22 cellular contexts compared by ENCODE assay signal in genomic region chr12:6307521-6307920, GRCh38. TPM values are rescaled to one million over a fixed set of nuclear protein-coding genes. Genes with fewer than 3 reads are reported as not detected.
DNase-seq lines count a peak whose midpoint lies in the region; ATAC-seq, FAIRE-seq and TF ChIP-seq lines count a peak whose summit lies in the region.
"Had no signal": no experiment of that assay in that cellular context is flagged by ENCODE, and none has a peak within 500 bp of the region (broad histone marks: within the 10 kb centered on the region; RNA-seq: fewer than 3 reads in every experiment).

No MANE protein-coding gene starts in this region.

- CTCF ChIA-PET in T-cell (lab: Charles Lee): no interaction called here

- H3K9me3 Mint-ChIP-seq in T-cell: no peaks in the 10 kb centered on the region
- H3K9me3 Mint-ChIP-seq: activated CD4-positive, alpha-beta T cell treated with anti-CD3 and anti-CD28 coated beads, Interleukin-2, amount 10 ng/mL, durations not matched to agents 24 days and 14 days; HFFc6 had no signal

- no peak for TF ChIP-seq CTCF in bronchial epithelial cell (IDR thresholded peaks at IDR 0.05; ENCODE audit: insufficient read depth, low read length, severe bottlenecking)

- H3K27me3 ChIP-seq in bronchial epithelial cell (ENCODE audit: control insufficient read depth, insufficient read depth, low read length): peaks cover 3% of the 10 kb centered on the region
- H3K27me3 ChIP-seq: BE2C had no signal

- no peak for ATAC-seq in GM19324 (IDR thresholded peaks at IDR 0.05; ENCODE audit: low FRiP score, unreplicated experiment)
- no peak for ATAC-seq in T-cell (replicated peaks in 1 of 4)

- H3K27me3 Mint-ChIP-seq in T-cell: peaks cover 17 to 26% of the 10 kb centered on the region in 2 donors

- POLR2A ChIA-PET in T-cell (lab: Charles Lee): no interaction called here

- no peaks in the 10 kb centered on the region for H3K36me3 Mint-ChIP-seq in T-cell

- H3K4me3 Mint-ChIP-seq in T-cell: no peak overlapping the region
- H3K4me3 Mint-ChIP-seq: activated CD4-positive, alpha-beta T cell treated with anti-CD3 and anti-CD28 coated beads, Interleukin-2, amount 10 ng/mL, durations not matched to agents 24 days and 14 days; HFFc6 had no signal

- no peak overlapping the region for H3K27ac Mint-ChIP-seq in T-cell
- H3K27ac Mint-ChIP-seq: activated CD4-positive, alpha-beta T cell treated with anti-CD3 and anti-CD28 coated beads, Interleukin-2, amount 10 ng/mL, durations not matched to agents 24 days and 14 days; HFFc6 had no signal

- FAIRE-seq in bronchial epithelial cell (lab: Jason Lieb, UNC): peak; percentile 76
- FAIRE-seq: G401.6 had no signal

- no peak overlapping the region for H3K4me3 ChIP-seq in bronchial epithelial cell (ENCODE audit: low read depth, low read length)
- H3K4me3 ChIP-seq: esophagus muscularis mucosa, GM12878, lung had no signal

- H3K36me3 ChIP-seq in bronchial epithelial cell (ENCODE audit: control insufficient read depth, insufficient read depth, low read length): no peaks in the 10 kb centered on the region
- H3K36me3 ChIP-seq: BE2C, esophagus muscularis mucosa had no signal

- DNase-seq in CD1c-positive myeloid dendritic cell (ENCODE audit: extremely low spot score) (peak; percentile 64), Kasumi-1 (lab: John Stamatoyannopoulos, UW) (peak; percentile 15 to 41), bronchial epithelial cell (ENCODE audit: low read depth) (no peak), pons (ENCODE audit: low spot score) (peak; percentile 59), NCI-H1105 (lab: John Stamatoyannopoulos, UW) (no peak), T-cell (no peak), GF-D8 (lab: John Stamatoyannopoulos, UW) (no peak)
- DNase-seq: activated CD4-positive, alpha-beta T cell treated with anti-CD3 and anti-CD28 coated beads, Interleukin-2, amount 10 ng/mL, durations not matched to agents 24 days and 14 days; activated effector memory CD4-positive, alpha-beta T cell treated with anti-CD3 and anti-CD28 coated beads, Interleukin-2, amount 50 U/mL, for 16 hours; BE2C; effector CD8-positive, alpha-beta T cell; glutamatergic neuron; HFFc6; NCI-H187 treated with DMSO at 0.1 percent for 48 hours; NCI-H510A treated with DMSO at 0.1 percent for 48 hours; SIG-M5 had no signal

- H3K4me1 Mint-ChIP-seq in T-cell: no peaks in the 10 kb centered on the region
- H3K4me1 Mint-ChIP-seq: activated CD4-positive, alpha-beta T cell treated with anti-CD3 and anti-CD28 coated beads, Interleukin-2, amount 10 ng/mL, durations not matched to agents 24 days and 14 days had no signal

RNA-seq across cellular contexts. Expression of gene PLEKHG6, which starts 3.0 kb away (rescaled TPM):
- 15.3 and 23.4 TPM in 2 replicates for total RNA-seq in bronchial epithelial cell
- total RNA-seq in T-cell: under 1 TPM in 2 of 5 donors, not detected in 3; 0.13 to 0.38 TPM
- total RNA-seq: activated CD4-positive, alpha-beta T cell treated with anti-CD3 and anti-CD28 coated beads, Interleukin-2, amount 10 ng/mL, durations not matched to agents 24 days and 14 days; HFFc6; temporal lobe had no signal

RNA-seq across cellular contexts. Expression of gene TNFRSF1A, which starts 34.4 kb away (rescaled TPM):
- total RNA-seq in bronchial epithelial cell (26.9 and 47.0 TPM in 2 replicates), T-cell (10 to 100 TPM; 32.3 to 88.0 (median 86.5) TPM)

Comparison
In these comparisons a context has a peak if more than half of its experiments do, and no peak if none do; other contexts are left out.
1. DNase-seq: peak in CD1c-positive myeloid dendritic cell (single experiment), Kasumi-1 (2 of 2) and pons (single experiment); none in bronchial epithelial cell (single experiment), NCI-H1105 (single experiment), T-cell (0 of 34) and GF-D8 (single experiment).
2. RNA of gene PLEKHG6, which starts 3.0 kb away (total RNA-seq): 15.3 to 23.4 TPM in bronchial epithelial cell; 0.13 to 0.38 TPM in T-cell; every median in the first group is over 10 times any median in the second.